9 cellular contexts compared by ENCODE assay signal in genomic region chr1:111197598-111198289, GRCh38. TPM values are rescaled to one million over a fixed set of nuclear protein-coding genes. Genes with fewer than 3 reads are reported as not detected.
DNase-seq lines count a peak whose midpoint lies in the region; FAIRE-seq and TF ChIP-seq lines count a peak whose summit lies in the region.
"Had no signal": no experiment of that assay in that cellular context is flagged by ENCODE, and none has a peak within 500 bp of the region (broad histone marks: within the 10 kb centered on the region; RNA-seq: fewer than 3 reads in every experiment).

No MANE protein-coding gene starts in this region.

- H3K36me3 ChIP-seq in KOPT-K1 (ENCODE audit: insufficient read depth, low read length): peaks cover 68% of the 10 kb centered on the region
- H3K36me3 ChIP-seq in fibroblast of lung (ENCODE audit: control insufficient read depth, insufficient read depth, low read length): no peaks in the 10 kb centered on the region

- H4K20me1 ChIP-seq in fibroblast of lung (ENCODE audit: control insufficient read depth, extremely low read depth, insufficient read depth, low read length): no peaks in the 10 kb centered on the region

- no peak overlapping the region for H3K9ac ChIP-seq in fibroblast of lung (ENCODE audit: insufficient read depth, low read length)

- H3K27ac ChIP-seq in KOPT-K1 (ENCODE audit: low read depth, low read length, poor library complexity, severe bottlenecking) (peak overlapping the region; percentile 99), fibroblast of lung (ENCODE audit: insufficient read depth, low read length) (no peak overlapping the region)
- H3K27ac ChIP-seq: HL-60 had no signal

- DNase-seq in D341Med (ENCODE audit: low spot score) (peak; percentile 47), fibroblast of lung (ENCODE audit: low read depth in 2 of 2) (peak in 1 of 2 donors; percentile 15), cortex of kidney (lab: John Stamatoyannopoulos, UW) (no peak), NCI-H345 (lab: John Stamatoyannopoulos, UW) (no peak), frontal cortex (ENCODE audit: low spot score in 2 of 2) (no peak)
- peak; percentile 65 to 72 for DNase-seq in activated CD4-positive, alpha-beta T cell treated with anti-CD3 and anti-CD28 coated beads, Interleukin-2, amount 50 U/mL, for 4 hours
- DNase-seq in stimulated activated CD8-positive, alpha-beta memory T cell treated with anti-CD3 and anti-CD28 coated beads, Interleukin-4, amount 100 ng/mL, for 48 hours: peak; percentile 77

- H3K27me3 ChIP-seq in fibroblast of lung (ENCODE audit: control insufficient read depth, insufficient read depth, low read length): no peaks in the 10 kb centered on the region

- H3K4me2 ChIP-seq in fibroblast of lung (ENCODE audit: extremely low read depth, insufficient read depth, low read length): no peak overlapping the region

- H3K4me3 ChIP-seq in fibroblast of lung (replicated peaks in 1 of 4; ENCODE audit: control extremely low read depth in 1 of 4, insufficient read depth in 1 of 4, low read depth in 3 of 4, low read length in 4 of 4): no peak overlapping the region

- no peak overlapping the region for H2AFZ ChIP-seq in fibroblast of lung (ENCODE audit: low read length)

- FAIRE-seq in frontal cortex (lab: Jason Lieb, UNC): no peak

- H3K9me3 ChIP-seq in KOPT-K1 (ENCODE audit: insufficient read depth, low read length, poor library complexity, severe bottlenecking) (no peaks in the 10 kb centered on the region), fibroblast of lung (ENCODE audit: control insufficient read depth, insufficient read depth, low read depth, low read length) (no peaks in the 10 kb centered on the region)

- H3K4me1 ChIP-seq in fibroblast of lung (ENCODE audit: control insufficient read depth, extremely low read depth, insufficient read depth, low read length): peaks cover 12% of the 10 kb centered on the region

- peak; percentile 19 to 31 for TF ChIP-seq CTCF in fibroblast of lung (conservative IDR thresholded peaks at IDR 0.05 in 1 of 2, IDR thresholded peaks at IDR 0.05 in 1 of 2; ENCODE audit: low read depth in 1 of 2, low read length in 2 of 2)

- no peaks in the 10 kb centered on the region for H3K79me2 ChIP-seq in fibroblast of lung (ENCODE audit: control insufficient read depth, insufficient read depth, low read length)

RNA-seq across cellular contexts. Expression of gene DENND2D, which starts 2.7 kb away (rescaled TPM):
- total RNA-seq in fibroblast of lung (15.7 and 19.5 TPM in 2 replicates), frontal cortex (1.2 TPM)
- polyA plus RNA-seq in fibroblast of lung: 2.2 and 2.5 TPM in 2 replicates
- polyA plus RNA-seq in fibroblast of lung (2012): 2.3 and 2.9 TPM in 2 replicates
- 1.2 and 1.7 TPM in 2 replicates for polyA minus RNA-seq in fibroblast of lung (ENCODE audit: low replicate concordance)

RNA-seq across cellular contexts. Expression of gene CHI3L2, which starts 29.8 kb away (rescaled TPM):
- 1.5 and 10.3 TPM in 2 replicates for total RNA-seq in fibroblast of lung
- polyA plus RNA-seq in fibroblast of lung: 0.66 and 3.8 TPM in 2 replicates
- polyA plus RNA-seq in fibroblast of lung (2012): 0.93 and 2.7 TPM in 2 replicates
- polyA minus RNA-seq in fibroblast of lung (ENCODE audit: low replicate concordance): 11.7 TPM in 1 of 2 replicates, not detected in the other
- total RNA-seq in frontal cortex: 0.41 TPM

RNA-seq across cellular contexts. Expression of gene CEPT1, which starts 57.7 kb away (rescaled TPM):
- total RNA-seq in fibroblast of lung: 74.5 and 90.4 TPM in 2 replicates
- polyA plus RNA-seq in fibroblast of lung: 20.7 and 26.4 TPM in 2 replicates
- 12.0 and 13.4 TPM in 2 replicates for polyA plus RNA-seq in fibroblast of lung (2012)
- polyA minus RNA-seq in fibroblast of lung (ENCODE audit: low replicate concordance): 4.3 and 6.2 TPM in 2 replicates
- total RNA-seq in frontal cortex: 47.7 TPM

RNA-seq across cellular contexts. Expression of gene DRAM2, which starts 57.9 kb away (rescaled TPM):
- 107 and 115 TPM in 2 replicates for total RNA-seq in fibroblast of lung
- polyA plus RNA-seq in fibroblast of lung: 47.8 and 75.8 TPM in 2 replicates
- polyA plus RNA-seq in fibroblast of lung (2012): 29.8 and 40.5 TPM in 2 replicates
- polyA minus RNA-seq in fibroblast of lung (ENCODE audit: low replicate concordance): 19.1 and 98.6 TPM in 2 replicates
- 42.0 TPM for total RNA-seq in frontal cortex

Comparison
In these comparisons a context has a peak if more than half of its experiments do, and no peak if none do; other contexts are left out.
1. DNase-seq: peak in D341Med (single experiment), activated CD4-positive, alpha-beta T cell treated with anti-CD3 and anti-CD28 coated beads, Interleukin-2, amount 50 U/mL, for 4 hours (2 of 2) and stimulated activated CD8-positive, alpha-beta memory T cell treated with anti-CD3 and anti-CD28 coated beads, Interleukin-4, amount 100 ng/mL, for 48 hours (single experiment); none in cortex of kidney (single experiment), NCI-H345 (single experiment) and frontal cortex (0 of 2).